Comparison of ENCODE assay signal across 1 cellular context in the genomic region with DNA sequence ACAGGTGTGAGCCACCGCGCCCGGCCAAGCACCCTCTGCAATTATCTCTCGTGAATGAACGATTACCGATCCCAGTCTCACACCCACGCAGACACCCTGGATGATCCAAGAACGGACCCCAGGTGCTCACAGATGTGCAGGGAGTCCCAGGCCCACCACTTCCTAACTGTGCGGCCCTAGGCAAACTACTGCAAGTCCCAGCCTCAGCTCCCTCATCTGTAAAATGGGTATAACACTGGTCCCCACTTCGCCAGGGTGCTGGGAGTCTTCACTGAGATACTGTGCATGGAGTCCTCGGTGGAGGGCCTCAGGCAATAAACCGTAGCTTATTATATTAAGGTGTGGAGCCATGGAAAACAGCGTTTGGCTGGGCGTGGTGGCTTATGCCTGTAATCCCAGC.
A peak's percentile ranks its signal among the peaks of the same experiment; 100 is the strongest.
TF ChIP-seq lines count a peak whose summit lies in the region.

No MANE protein-coding gene starts in this region.

TF ChIP-seq in H1, 55 proteins besides CTCF, POLR2A, EP300 and RAD21:
- TF ChIP-seq HDAC6 (IDR thresholded peaks at IDR 0.05; ENCODE audit: low read depth, low read length) (no peak), KDM1A (IDR thresholded peaks at IDR 0.05; ENCODE audit: borderline replicate concordance, low read length) (peak; percentile 19; the same call in 1 of the 2 replicates)
